In genomic region chr6:28135393-28135792, GRCh38 we compare ENCODE assay signal across 11 cellular contexts. TPM values are rescaled to one million over a fixed set of nuclear protein-coding genes. Genes with fewer than 3 reads are reported as not detected.
A peak's percentile ranks its signal among the peaks of the same experiment; 100 is the strongest.
DNase-seq lines count a peak whose midpoint lies in the region; ATAC-seq and TF ChIP-seq lines count a peak whose summit lies in the region.
"Had no signal": no experiment of that assay in that cellular context is flagged by ENCODE, and none has a peak within 500 bp of the region (broad histone marks: within the 10 kb centered on the region; RNA-seq: fewer than 3 reads in every experiment).

No MANE protein-coding gene starts in this region.

- no peak for ATAC-seq in Panc1

- peaks cover 1% of the 10 kb centered on the region for H3K27me3 ChIP-seq in cardiac muscle cell
- H3K27me3 ChIP-seq in Panc1 (ENCODE audit: control insufficient read depth, insufficient read depth, low read length) = no peaks in the 10 kb centered on the region
- H3K27me3 ChIP-seq in tibial artery = no peaks in the 10 kb centered on the region
- H3K27me3 ChIP-seq in colonic mucosa = no peaks in the 10 kb centered on the region

- H3K4me3 ChIP-seq in cardiac muscle cell (peak overlapping the region; percentile 53), Panc1 (ENCODE audit: low read depth in 2 of 2, low read length in 2 of 2) (peak overlapping the region; percentile 79 to 81; a peak in 3 of 4 replicates), fibroblast of pulmonary artery (replicated peaks; ENCODE audit: low read depth, low read length) (peak overlapping the region; percentile 89), tibial artery (no peak overlapping the region), colonic mucosa (no peak overlapping the region)

- no peaks in the 10 kb centered on the region for H3K36me3 ChIP-seq in cardiac muscle cell
- no peaks in the 10 kb centered on the region; the same call in none of the 2 replicates for H3K36me3 ChIP-seq in Panc1 (ENCODE audit: control insufficient read depth, insufficient read depth, low read length)
- H3K36me3 ChIP-seq in tibial artery = peaks cover 0 to 2% (median 0%) of the 10 kb centered on the region in 3 donors
- H3K36me3 ChIP-seq in colonic mucosa = no peaks in the 10 kb centered on the region

- H3K9ac ChIP-seq in colonic mucosa (ENCODE audit: low read depth in 2 of 2, low read length in 2 of 2) = no peak overlapping the region

- peaks cover 14% of the 10 kb centered on the region for H3K4me1 ChIP-seq in cardiac muscle cell (ENCODE audit: low read depth)
- H3K4me1 ChIP-seq in Panc1 (ENCODE audit: control insufficient read depth, insufficient read depth, low read length) = peaks cover 29% of the 10 kb centered on the region
- H3K4me1 ChIP-seq in tibial artery = peaks cover 0 to 30% (median 13%) of the 10 kb centered on the region in 4 donors
- peaks cover 5% of the 10 kb centered on the region for H3K4me1 ChIP-seq in colonic mucosa

- no peaks in the 10 kb centered on the region for H3K9me3 ChIP-seq in cardiac muscle cell (ENCODE audit: low read depth)
- no peaks in the 10 kb centered on the region for H3K9me3 ChIP-seq in Panc1 (ENCODE audit: control insufficient read depth, insufficient read depth, low read depth, low read length)
- H3K9me3 ChIP-seq in tibial artery = no peaks in the 10 kb centered on the region
- H3K9me3 ChIP-seq in colonic mucosa = no peaks in the 10 kb centered on the region

- H3K27ac ChIP-seq in cardiac muscle cell = no peak overlapping the region
- peak overlapping the region; percentile 100 for H3K27ac ChIP-seq in Panc1 (ENCODE audit: low read length)
- H3K27ac ChIP-seq in tibial artery = peak overlapping the region; percentile 95 to 98
- H3K27ac ChIP-seq in colonic mucosa = no peak overlapping the region

- intact Hi-C loops in cardiac septum (cut with DNase I) = loop anchor here (5.0 to 10.0 kb wide), 2 partner anchors 119 to 202 kb away; partner anchors contain the start of genes NKAPL, ZKSCAN4 and ZSCAN31
- intact Hi-C loops in Panc1 (cut with micrococcal nuclease; ENCODE audit: unreplicated experiment) = loop anchor here (5.0 kb wide), 1 partner anchor 217 kb away; no protein-coding TSS in a partner anchor
- intact Hi-C loops in tibial artery (cut with DNase I; ENCODE audit: low total_unique reads) = loop anchor here (5.0 kb wide), 1 partner anchor 222 kb away; no protein-coding TSS in a partner anchor
- intact Hi-C loops in colonic mucosa (cut with DNase I) = loop anchor here (5.0 to 10.0 kb wide), 3 partner anchors 53 to 222 kb away; partner anchors contain the start of genes NKAPL, ZKSCAN4 and ZNF165

- POLR2A ChIA-PET in Panc1 (lab: Charles Lee) = no interaction called here

- CTCF ChIA-PET in Panc1 (lab: Charles Lee) = no interaction called here

- in situ Hi-C loops in Panc1 (cut with HindIII; ENCODE audit: low pct_unique_long_range_greater_than_20kb, low sequenced_read_pairs) = no loop called here

- TF ChIP-seq CTCF in cardiac muscle cell (IDR thresholded peaks at IDR 0.05; ENCODE audit: low read depth, low read length) = no peak
- TF ChIP-seq CTCF in Panc1 (IDR thresholded peaks at IDR 0.05) = no peak
- no peak for TF ChIP-seq CTCF in fibroblast of pulmonary artery (IDR thresholded peaks at IDR 0.05; ENCODE audit: low read length, missing control alignments)
- TF ChIP-seq CTCF in tibial artery (IDR thresholded peaks at IDR 0.05) = no peak
- TF ChIP-seq CTCF in colonic mucosa (IDR thresholded peaks at IDR 0.05) = no peak

- no TSS peak for BruUV-seq in Panc1 (replicated peaks; lab: Mats Ljungman, UMichigan)

- DNase-seq in cardiac muscle cell (ENCODE audit: low read depth in 1 of 2, low spot score in 1 of 2) (no peak), cardiac septum (ENCODE audit: low spot score) (no peak), Panc1 (ENCODE audit: low read depth, low spot score) (no peak), fibroblast of pulmonary artery (ENCODE audit: low read depth) (no peak), tibial artery (no peak), colonic mucosa (no peak)
- no peak for DNase-seq in NK-92 treated with Interleukin-12 subunit alpha and Interleukin-12 subunit beta, amount 100 ng/mL, for 24 hours (lab: John Stamatoyannopoulos, UW)
- DNase-seq in stimulated activated CD4-positive, alpha-beta T cell treated with anti-CD3 and anti-CD28 coated beads, Interleukin-2, amount 100 ng/mL, for 48 hours = no peak
- DNase-seq: aorta, EL, NCI-H524 had no signal

RNA-seq across cellular contexts. Expression of gene ZKSCAN8, which starts 6.3 kb away (rescaled TPM):
- total RNA-seq in cardiac muscle cell = 24.8 and 58.3 TPM in 2 replicates
- 11.0 and 16.2 TPM in 2 replicates for polyA plus RNA-seq in cardiac muscle cell
- total RNA-seq in cardiac septum = 15.7 TPM
- total RNA-seq in Panc1 (2021; ENCODE audit: unreplicated experiment) = 18.4 TPM
- 7.4 TPM for polyA plus RNA-seq in Panc1 (2012; ENCODE audit: insufficient read length)
- total RNA-seq in colonic mucosa = 10 to 100 TPM in 1 of 2 donors, 1 to 10 TPM in 1; 7.6 to 12.2 TPM

RNA-seq across cellular contexts. Expression of gene ZSCAN16, which starts 11.0 kb away (rescaled TPM):
- 7.4 and 10.3 TPM in 2 replicates for total RNA-seq in cardiac muscle cell
- polyA plus RNA-seq in cardiac muscle cell = 7.4 and 9.3 TPM in 2 replicates
- total RNA-seq in cardiac septum = 1.9 TPM
- 5.3 TPM for total RNA-seq in Panc1 (2021; ENCODE audit: unreplicated experiment)
- 3.1 TPM for polyA plus RNA-seq in Panc1 (2012; ENCODE audit: insufficient read length)
- total RNA-seq in colonic mucosa = 1 to 10 TPM; 8.3 to 8.7 TPM

RNA-seq across cellular contexts. Expression of gene ZNF165, which starts 55.0 kb away (rescaled TPM):
- total RNA-seq in cardiac muscle cell (0.95 and 1.6 TPM in 2 replicates), cardiac septum (0.13 TPM), Panc1 (2021; ENCODE audit: unreplicated experiment) (4.2 TPM), colonic mucosa (1 to 10 TPM; 5.3 to 9.9 TPM)
- polyA plus RNA-seq in cardiac muscle cell = 1.8 and 1.9 TPM in 2 replicates
- 1.2 TPM for polyA plus RNA-seq in Panc1 (2012; ENCODE audit: insufficient read length)

Comparison
In these comparisons a context has a peak if more than half of its experiments do, and no peak if none do; other contexts are left out.
1. H3K27ac ChIP-seq: peak in Panc1 (single experiment) and tibial artery (2 of 2); none in cardiac muscle cell (single experiment) and colonic mucosa (single experiment).
2. H3K4me3 ChIP-seq: peak in cardiac muscle cell (single experiment), Panc1 (2 of 2) and fibroblast of pulmonary artery (single experiment); none in tibial artery (0 of 2) and colonic mucosa (single experiment).